ENCODE assay signal across 13 cellular contexts in the genomic region with DNA sequence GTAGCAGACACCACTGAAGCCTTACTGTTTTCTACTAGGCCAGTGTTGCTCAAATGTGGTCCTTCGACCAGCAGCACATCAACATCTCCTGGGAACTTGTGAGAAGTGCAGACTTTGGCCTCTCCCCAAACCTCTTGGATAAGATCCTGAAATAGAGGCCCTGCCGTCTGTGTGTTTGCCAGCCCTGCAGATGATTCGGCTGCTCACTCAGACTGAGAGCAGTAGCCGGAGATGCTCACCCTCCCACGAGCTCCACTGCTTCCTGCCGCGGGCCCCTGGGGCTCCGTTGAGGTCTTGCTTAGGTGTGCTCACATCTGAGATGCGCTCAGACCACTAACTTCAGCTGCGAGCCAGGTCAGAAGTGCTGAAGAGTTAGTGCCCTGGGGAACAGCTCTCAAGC.
DNase-seq lines count a peak whose midpoint lies in the region; ATAC-seq and TF ChIP-seq lines count a peak whose summit lies in the region.
"Had no signal": no experiment of that assay in that cellular context is flagged by ENCODE, and none has a peak within 500 bp of the region (broad histone marks: within the 10 kb centered on the region; RNA-seq: fewer than 3 reads in every experiment).

No MANE protein-coding gene starts in this region.

- H3K27ac ChIP-seq in ovary (no peak overlapping the region), esophagus muscularis mucosa (replicated peaks in 1 of 4) (no peak overlapping the region)
- no peak overlapping the region for H3K27ac ChIP-seq in CD4-positive, alpha-beta T cell (ENCODE audit: low read depth, low read length)
- H3K27ac ChIP-seq: foreskin keratinocyte had no signal

- no peak overlapping the region for H3K4me3 ChIP-seq in ovary
- H3K4me3 ChIP-seq in esophagus muscularis mucosa, result no peak overlapping the region
- H3K4me3 ChIP-seq: lung had no signal

- TF ChIP-seq POLR2A in ovary (IDR thresholded peaks at IDR 0.05), result no peak
- TF ChIP-seq POLR2A in esophagus muscularis mucosa (IDR thresholded peaks at IDR 0.05; ENCODE audit: low read depth), result no peak

- CTCF ChIA-PET in CD4-positive, alpha-beta T cell (lab: Charles Lee), result no interaction called here

- H3K9me3 Mint-ChIP-seq in CD4-positive, alpha-beta T cell, result peaks cover 4% of the 10 kb centered on the region
- H3K9me3 Mint-ChIP-seq in activated T-cell treated with anti-CD3 and anti-CD28 coated beads, Interleukin-2, amount 50 U/mL, for 4 hours, result peaks cover 18% of the 10 kb centered on the region

- TF ChIP-seq CTCF in ovary (IDR thresholded peaks at IDR 0.05), result no peak
- no peak for TF ChIP-seq CTCF in esophagus muscularis mucosa (IDR thresholded peaks at IDR 0.05)
- TF ChIP-seq CTCF in CD4-positive, alpha-beta T cell (IDR thresholded peaks at IDR 0.05), result no peak

- H3K27me3 ChIP-seq in ovary (no peaks in the 10 kb centered on the region), esophagus muscularis mucosa (no peaks in the 10 kb centered on the region)
- no peaks in the 10 kb centered on the region for H3K27me3 ChIP-seq in CD4-positive, alpha-beta T cell (ENCODE audit: control insufficient read depth, insufficient read depth, low read length)

- no peaks in the 10 kb centered on the region for H3K36me3 Mint-ChIP-seq in CD4-positive, alpha-beta T cell (ENCODE audit: low read depth)
- H3K36me3 Mint-ChIP-seq in activated T-cell treated with anti-CD3 and anti-CD28 coated beads, Interleukin-2, amount 50 U/mL, for 4 hours (ENCODE audit: insufficient read depth), result no peaks in the 10 kb centered on the region

- DNase-seq in GM04504 (ENCODE audit: low read depth) (peak; percentile 10), dedifferentiated amniotic fluid mesenchymal stem cell (ENCODE audit: extremely low spot score) (peak; percentile 63), ovary (peak; percentile 31 to 61 (median 54)), esophagus muscularis mucosa (ENCODE audit: extremely low spot score) (no peak), NCI-H128 (lab: John Stamatoyannopoulos, UW; ENCODE audit: unreplicated experiment) (no peak)
- no peak for DNase-seq in CD4-positive, alpha-beta T cell
- DNase-seq in activated T-cell treated with anti-CD3 and anti-CD28 coated beads, Interleukin-2, amount 50 U/mL, for 4 hours, result no peak
- DNase-seq: activated T-cell treated with anti-CD3 and anti-CD28 coated beads, Interleukin-2, amount 50 U/mL, for 1 hour; foreskin keratinocyte; NCI-H187 treated with DMSO at 0.1 percent for 48 hours; PC-3 had no signal

- H3K4me3 Mint-ChIP-seq in CD4-positive, alpha-beta T cell, result no peak overlapping the region
- H3K4me3 Mint-ChIP-seq in activated T-cell treated with anti-CD3 and anti-CD28 coated beads, Interleukin-2, amount 50 U/mL, for 4 hours, result no peak overlapping the region

- H3K4me1 Mint-ChIP-seq in CD4-positive, alpha-beta T cell (ENCODE audit: low read depth), result no peaks in the 10 kb centered on the region
- no peaks in the 10 kb centered on the region for H3K4me1 Mint-ChIP-seq in activated T-cell treated with anti-CD3 and anti-CD28 coated beads, Interleukin-2, amount 50 U/mL, for 4 hours (ENCODE audit: low read depth)

- intact Hi-C loops in ovary (cut with DNase I) (no loop called here), esophagus muscularis mucosa (cut with DNase I) (no loop called here)
- intact Hi-C loops in CD4-positive, alpha-beta T cell (cut with DNase I, micrococcal nuclease), result no loop called here

- H3K36me3 ChIP-seq in ovary, result no peaks in the 10 kb centered on the region
- no peaks in the 10 kb centered on the region for H3K36me3 ChIP-seq in esophagus muscularis mucosa

- H3K4me1 ChIP-seq in ovary (ENCODE audit: insufficient read depth) (peaks cover 7% of the 10 kb centered on the region), esophagus muscularis mucosa (peaks cover 0 to 7% (median 1%) of the 10 kb centered on the region in 4 donors)
- H3K4me1 ChIP-seq: foreskin keratinocyte had no signal

- H3K9me3 ChIP-seq in ovary (no peaks in the 10 kb centered on the region), esophagus muscularis mucosa (peaks cover 0 to 14% (median 7%) of the 10 kb centered on the region in 4 donors)
- no peaks in the 10 kb centered on the region for H3K9me3 ChIP-seq in CD4-positive, alpha-beta T cell (ENCODE audit: control insufficient read depth, low read length)

- no peak overlapping the region for H3K27ac Mint-ChIP-seq in CD4-positive, alpha-beta T cell

- WGBS in ovary, 3 donors, result 10 to 17% (median 12%) methylated on average over 10 of the region's 10 CpGs
- 48% methylated on average over 10 of the region's 10 CpGs for WGBS in esophagus muscularis mucosa

- TF ChIP-seq EP300 in ovary (IDR thresholded peaks at IDR 0.05), result no peak
- no peak for TF ChIP-seq EP300 in esophagus muscularis mucosa (IDR thresholded peaks at IDR 0.05)

- ATAC-seq in HG02588 (IDR thresholded peaks at IDR 0.05; ENCODE audit: unreplicated experiment), result peak; percentile 68
- ATAC-seq in CD4-positive, alpha-beta T cell (ENCODE audit: poor library complexity), result no peak
- no peak for ATAC-seq in activated T-cell treated with anti-CD3 and anti-CD28 coated beads, Interleukin-2, amount 50 U/mL, for 4 hours
- ATAC-seq: foreskin keratinocyte, PC-3 had no signal

- POLR2A ChIA-PET in CD4-positive, alpha-beta T cell (lab: Charles Lee), result no interaction called here

- no peaks in the 10 kb centered on the region for H3K27me3 Mint-ChIP-seq in CD4-positive, alpha-beta T cell
- H3K27me3 Mint-ChIP-seq in activated T-cell treated with anti-CD3 and anti-CD28 coated beads, Interleukin-2, amount 50 U/mL, for 4 hours (ENCODE audit: low read depth), result no peaks in the 10 kb centered on the region

Comparison
In these comparisons a context has a peak if more than half of its experiments do, and no peak if none do; other contexts are left out.
1. DNase-seq: peak in GM04504 (single experiment), dedifferentiated amniotic fluid mesenchymal stem cell (single experiment) and ovary (5 of 5); none in esophagus muscularis mucosa (single experiment), CD4-positive, alpha-beta T cell (0 of 10), NCI-H128 (single experiment) and activated T-cell treated with anti-CD3 and anti-CD28 coated beads, Interleukin-2, amount 50 U/mL, for 4 hours (single experiment).